ENCODE assay signal across 8 cellular contexts in the genomic region with DNA sequence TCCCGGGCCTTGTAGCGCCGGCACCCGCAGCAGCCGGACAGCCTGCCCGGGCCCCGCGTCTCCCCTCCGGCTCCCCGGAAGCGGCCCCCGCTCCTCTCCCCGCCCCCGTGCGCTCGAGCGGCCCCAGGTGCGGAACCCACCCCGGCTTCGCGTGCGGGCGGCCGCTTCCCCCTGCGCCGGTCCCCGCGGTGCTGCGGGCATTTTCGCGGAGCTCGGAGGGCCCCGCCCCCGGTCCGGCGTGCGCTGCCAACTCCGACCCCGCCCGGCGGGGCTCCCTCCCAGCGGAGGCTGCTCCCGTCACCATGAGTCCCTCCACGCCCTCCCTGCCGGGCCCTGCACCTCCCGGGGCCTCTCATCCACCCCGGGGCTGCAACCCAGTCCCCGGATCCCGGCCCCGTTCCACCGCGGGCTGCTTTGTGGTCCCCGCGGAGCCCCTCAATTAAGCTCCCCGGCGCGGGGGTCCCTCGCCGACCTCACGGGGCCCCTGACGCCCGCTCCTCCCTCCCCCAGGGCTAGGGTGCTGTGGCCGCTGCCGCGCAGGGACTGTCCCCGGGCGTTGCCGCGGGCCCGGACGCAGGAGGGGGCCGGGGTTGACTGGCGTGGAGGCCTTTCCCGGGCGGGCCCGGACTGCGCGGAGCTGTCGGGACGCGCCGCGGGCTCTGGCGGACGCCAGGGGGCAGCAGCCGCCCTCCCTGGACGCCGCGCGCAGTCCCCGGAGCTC.
DNase-seq lines count a peak whose midpoint lies in the region; ATAC-seq and TF ChIP-seq lines count a peak whose summit lies in the region.

No MANE protein-coding gene starts in this region.

- no peaks in the 10 kb centered on the region for H3K36me3 Mint-ChIP-seq in mesothelial cell of epicardium

- no peaks in the 10 kb centered on the region for H3K9me3 Mint-ChIP-seq in mesothelial cell of epicardium

- peak overlapping the region; percentile 84 for H3K27ac ChIP-seq in effector memory CD4-positive, alpha-beta T cell (ENCODE audit: insufficient read depth, low read length, poor library complexity, severe bottlenecking)

- no peaks in the 10 kb centered on the region for H3K27me3 ChIP-seq in effector memory CD4-positive, alpha-beta T cell (replicated peaks; ENCODE audit: control insufficient read depth, insufficient read depth, low read length, poor library complexity, severe bottlenecking)

- H3K4me3 ChIP-seq in AG09309 (ENCODE audit: control insufficient read depth, low read depth, low read length) = peak overlapping the region; percentile 57
- peak overlapping the region; percentile 60 for H3K4me3 ChIP-seq in effector memory CD4-positive, alpha-beta T cell (ENCODE audit: insufficient read depth, low read depth, low read length, poor library complexity, severe bottlenecking)

- peaks cover 32% of the 10 kb centered on the region for H3K4me1 Mint-ChIP-seq in mesothelial cell of epicardium

- TF ChIP-seq CTCF in AG09309 (IDR thresholded peaks at IDR 0.05; ENCODE audit: control insufficient read depth, insufficient read depth, low read depth, low read length, missing control alignments) (peak; percentile 41), mesothelial cell of epicardium (IDR thresholded peaks at IDR 0.05; ENCODE audit: unreplicated experiment) (peak; percentile 83)

- H3K27me3 Mint-ChIP-seq in mesothelial cell of epicardium (ENCODE audit: low read depth) = peaks cover 38% of the 10 kb centered on the region

- DNase-seq in AG09309 (ENCODE audit: low read depth) = no peak
- peak; percentile 69 to 92 for DNase-seq in NCI-H526 (lab: John Stamatoyannopoulos, UW)
- DNase-seq in activated CD4-positive, alpha-beta T cell treated with anti-CD3 and anti-CD28 coated beads, Interleukin-2, amount 50 U/mL, for 48 hours = peak; percentile 78 to 81
- DNase-seq in effector memory CD4-positive, alpha-beta T cell = peak; percentile 53 to 61 (median 55)
- peak; percentile 77 to 90 for DNase-seq in mesothelial cell of epicardium (ENCODE audit: low spot score in 2 of 2, unreplicated experiment in 2 of 2)
- peak; percentile 70 for DNase-seq in stimulated activated CD8-positive, alpha-beta memory T cell treated with anti-CD3 and anti-CD28 coated beads, Interleukin-4, amount 100 ng/mL, for 24 hours (ENCODE audit: low read depth)

- no peaks in the 10 kb centered on the region for H3K36me3 ChIP-seq in effector memory CD4-positive, alpha-beta T cell (ENCODE audit: control insufficient read depth, insufficient read depth, low read length)

- peak overlapping the region; percentile 88 for H3K4me3 Mint-ChIP-seq in mesothelial cell of epicardium

- ATAC-seq in GM18868 (IDR thresholded peaks at IDR 0.05; ENCODE audit: unreplicated experiment) = peak; percentile 46
- ATAC-seq in HG03095 (IDR thresholded peaks at IDR 0.05; ENCODE audit: unreplicated experiment) = peak; percentile 43

- peak overlapping the region; percentile 98 for H3K27ac Mint-ChIP-seq in mesothelial cell of epicardium

- no peaks in the 10 kb centered on the region for H3K9me3 ChIP-seq in effector memory CD4-positive, alpha-beta T cell (ENCODE audit: control insufficient read depth, low read length)

- peaks cover 32% of the 10 kb centered on the region for H3K4me1 ChIP-seq in effector memory CD4-positive, alpha-beta T cell (ENCODE audit: control insufficient read depth, insufficient read depth, low read length, poor library complexity, severe bottlenecking)
